In genomic region chr17:57902800-57903759, GRCh38 we compare ENCODE assay signal across 8 cellular contexts. TPM values are rescaled to one million over a fixed set of nuclear protein-coding genes. Genes with fewer than 3 reads are reported as not detected.
DNase-seq lines count a peak whose midpoint lies in the region; ATAC-seq, FAIRE-seq and TF ChIP-seq lines count a peak whose summit lies in the region.

No MANE protein-coding gene starts in this region.

- H3K27ac Mint-ChIP-seq in CD4-positive, CD25-positive, alpha-beta regulatory T cell: peak overlapping the region in 1 of 3 donors; percentile 54

- H3K4me3 ChIP-seq in CD4-positive, CD25-positive, alpha-beta regulatory T cell (ENCODE audit: low read depth, low read length): no peak overlapping the region
- H3K4me3 ChIP-seq in OCI-LY3 (ENCODE audit: low read length) (peak overlapping the region; percentile 65), coronary artery (peak overlapping the region; percentile 28), mesodermal cell (ENCODE audit: extremely low read depth, insufficient read depth, low read length, poor library complexity, severe bottlenecking) (no peak overlapping the region)

- TF ChIP-seq CTCF in OCI-LY3 (IDR thresholded peaks at IDR 0.05; ENCODE audit: low read depth, low read length) (no peak), coronary artery (IDR thresholded peaks at IDR 0.05) (no peak)

- DNase-seq in CD4-positive, CD25-positive, alpha-beta regulatory T cell: peak in 1 of 3 donors; percentile 65
- DNase-seq in coronary artery (ENCODE audit: low spot score): peak; percentile 93
- DNase-seq in urothelium cell line (ENCODE audit: low spot score): peak; percentile 91
- DNase-seq in cerebellar nuclear complex (lab: John Stamatoyannopoulos, UW): no peak

- no peak overlapping the region for H3K27ac ChIP-seq in CD4-positive, CD25-positive, alpha-beta regulatory T cell (ENCODE audit: insufficient read depth, low read length, poor library complexity, severe bottlenecking)
- H3K27ac ChIP-seq in OCI-LY3 (ENCODE audit: low read length): peak overlapping the region; percentile 81
- peak overlapping the region; percentile 63 to 91 for H3K27ac ChIP-seq in coronary artery
- peak overlapping the region; percentile 81 for H3K27ac ChIP-seq in mesodermal cell (ENCODE audit: low read depth, low read length, severe bottlenecking)

- peaks cover 4% of the 10 kb centered on the region for H3K27me3 Mint-ChIP-seq in CD4-positive, CD25-positive, alpha-beta regulatory T cell

- peak overlapping the region; percentile 90 for H3K4me2 ChIP-seq in OCI-LY3 (ENCODE audit: low read length)

- peak; percentile 48 for FAIRE-seq in urothelium cell line (lab: Jason Lieb, UNC)

- no peaks in the 10 kb centered on the region for H4K20me1 ChIP-seq in OCI-LY3 (ENCODE audit: insufficient read depth, low read length)

- H3K36me3 Mint-ChIP-seq in CD4-positive, CD25-positive, alpha-beta regulatory T cell: no peaks in the 10 kb centered on the region

- H3K27me3 ChIP-seq in CD4-positive, CD25-positive, alpha-beta regulatory T cell (ENCODE audit: control insufficient read depth, insufficient read depth, low read length): no peaks in the 10 kb centered on the region
- peaks cover 21% of the 10 kb centered on the region for H3K27me3 ChIP-seq in OCI-LY3 (ENCODE audit: low read depth, low read length)

- no peaks in the 10 kb centered on the region for H3K36me3 ChIP-seq in CD4-positive, CD25-positive, alpha-beta regulatory T cell (ENCODE audit: control insufficient read depth, insufficient read depth, low read length)
- H3K36me3 ChIP-seq in OCI-LY3 (replicated peaks; ENCODE audit: low read depth, low read length) (no peaks in the 10 kb centered on the region), mesodermal cell (ENCODE audit: control insufficient read depth, insufficient read depth, low read length) (peaks cover 3% of the 10 kb centered on the region)

- H3K4me3 Mint-ChIP-seq in CD4-positive, CD25-positive, alpha-beta regulatory T cell: peak overlapping the region in 2 of 4 donors; percentile 8 to 62

- H3K4me1 Mint-ChIP-seq in CD4-positive, CD25-positive, alpha-beta regulatory T cell: peaks cover 0 to 25% (median 9%) of the 10 kb centered on the region in 4 donors

- no peaks in the 10 kb centered on the region for H3K79me2 ChIP-seq in OCI-LY3 (ENCODE audit: low read length)

- peak overlapping the region; percentile 59 for H3K9ac ChIP-seq in OCI-LY3 (ENCODE audit: low read length)

- H2AFZ ChIP-seq in OCI-LY3 (ENCODE audit: low read depth, low read length): no peak overlapping the region

- H3K9me3 ChIP-seq in CD4-positive, CD25-positive, alpha-beta regulatory T cell (ENCODE audit: control insufficient read depth in 2 of 2, low read length in 2 of 2): no peaks in the 10 kb centered on the region
- H3K9me3 ChIP-seq in OCI-LY3 (ENCODE audit: insufficient read depth, low read length): peaks cover 4% of the 10 kb centered on the region; the same call in 1 of the 2 replicates
- no peaks in the 10 kb centered on the region for H3K9me3 ChIP-seq in mesodermal cell (ENCODE audit: control insufficient read depth, low read length)

- WGBS in mesodermal cell (ENCODE audit: insufficient coverage in 2 of 2), 2 experiments: 88 to 89% methylated on average over 4 of the region's 5 CpGs

- ATAC-seq in CD4-positive, CD25-positive, alpha-beta regulatory T cell (ENCODE audit: low read depth in 2 of 2): peak; percentile 42 to 56
- ATAC-seq in GM19452 (IDR thresholded peaks at IDR 0.05; ENCODE audit: unreplicated experiment) (peak; percentile 54), HG03565 (IDR thresholded peaks at IDR 0.05; ENCODE audit: unreplicated experiment) (peak; percentile 39)

- H3K9me3 Mint-ChIP-seq in CD4-positive, CD25-positive, alpha-beta regulatory T cell: peaks cover 0 to 2% (median 0%) of the 10 kb centered on the region in 7 donors

- peaks cover 7% of the 10 kb centered on the region for H3K4me1 ChIP-seq in CD4-positive, CD25-positive, alpha-beta regulatory T cell (ENCODE audit: control insufficient read depth, insufficient read depth, low read length, poor library complexity, severe bottlenecking)
- H3K4me1 ChIP-seq in OCI-LY3 (ENCODE audit: low read length) (peaks cover 83% of the 10 kb centered on the region), mesodermal cell (ENCODE audit: control insufficient read depth, insufficient read depth, low read length, poor library complexity, severe bottlenecking) (peaks cover 63% of the 10 kb centered on the region)

RNA-seq across cellular contexts. Expression of gene CUEDC1, which starts 52.1 kb away (rescaled TPM):
- not detected for total RNA-seq in CD4-positive, CD25-positive, alpha-beta regulatory T cell
- not detected for polyA plus RNA-seq in CD4-positive, CD25-positive, alpha-beta regulatory T cell
- 17.0 TPM for polyA plus RNA-seq in mesodermal cell (2013, experiment 1 of 2)
- polyA plus RNA-seq in mesodermal cell (2013, experiment 2 of 2): 17.3 TPM

RNA-seq across cellular contexts. Expression of gene MRPS23, which starts 53.2 kb away (rescaled TPM):
- 14.0 TPM for total RNA-seq in CD4-positive, CD25-positive, alpha-beta regulatory T cell
- polyA plus RNA-seq in CD4-positive, CD25-positive, alpha-beta regulatory T cell: 10 to 100 TPM; 34.0 to 44.0 (median 40.5) TPM
- polyA plus RNA-seq in mesodermal cell (2013, experiment 1 of 2): 38.1 TPM
- polyA plus RNA-seq in mesodermal cell (2013, experiment 2 of 2): 36.0 TPM

Comparison
In these comparisons a context has a peak if more than half of its experiments do, and no peak if none do; other contexts are left out.
1. DNase-seq: peak in coronary artery (single experiment) and urothelium cell line (single experiment); none in cerebellar nuclear complex (0 of 2).
2. H3K4me3 ChIP-seq: peak in OCI-LY3 (single experiment) and coronary artery (single experiment); none in CD4-positive, CD25-positive, alpha-beta regulatory T cell (single experiment) and mesodermal cell (single experiment).
3. Peak in every context shown above with its lines, with median percentiles within 50 percentile points of each other: ATAC-seq.